Comparison of ENCODE assay signal across 20 cellular contexts in the genomic region with DNA sequence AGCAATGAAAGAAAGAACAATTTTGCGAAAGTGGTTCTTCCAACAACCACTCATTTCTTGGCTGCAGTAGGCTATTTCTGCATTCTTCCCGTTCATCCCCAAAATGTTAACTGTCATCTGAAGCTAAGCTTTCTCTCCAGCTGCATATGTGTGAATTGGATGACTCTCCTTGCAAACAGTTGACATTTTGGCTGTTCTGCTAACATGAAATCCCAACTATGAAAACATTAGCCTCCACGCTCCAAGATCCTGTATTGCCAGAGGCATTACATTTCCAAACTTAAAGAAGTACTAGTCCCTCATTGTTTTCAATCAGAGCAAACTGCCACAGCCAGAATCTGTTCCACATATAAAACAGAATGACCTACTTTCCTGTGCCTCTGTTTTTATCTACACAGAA.
DNase-seq lines count a peak whose midpoint lies in the region; ATAC-seq, FAIRE-seq and TF ChIP-seq lines count a peak whose summit lies in the region.
"Had no signal": no experiment of that assay in that cellular context is flagged by ENCODE, and none has a peak within 500 bp of the region (broad histone marks: within the 10 kb centered on the region; RNA-seq: fewer than 3 reads in every experiment).

No MANE protein-coding gene starts in this region.

- peaks cover 0 to 4% of the 10 kb centered on the region in 2 donors for H3K4me1 ChIP-seq in breast epithelium
- H3K4me1 ChIP-seq in mammary epithelial cell (ENCODE audit: insufficient read depth, low read length), result peaks cover 14% of the 10 kb centered on the region
- peaks cover 0 to 10% (median 4%) of the 10 kb centered on the region in 4 donors for H3K4me1 ChIP-seq in tibial artery
- H3K4me1 ChIP-seq in left lung, result peaks cover 0 to 4% of the 10 kb centered on the region in 2 donors
- H3K4me1 ChIP-seq: BLaER1 had no signal

- FAIRE-seq in urothelium cell line (lab: Jason Lieb, UNC), result peak; percentile 84
- FAIRE-seq: bronchial epithelial cell had no signal

- no peaks in the 10 kb centered on the region for H3K79me2 ChIP-seq in mammary epithelial cell (ENCODE audit: insufficient read depth, low read length)

- no peak for ATAC-seq in left lung
- ATAC-seq: activated T-helper 17 cell treated with anti-CD3 and anti-CD28 coated beads, Interleukin-2, amount 50 U/mL, for 72 hours; T-cell had no signal

- dilution Hi-C loops in mammary epithelial cell (cut with HindIII; ENCODE audit: low sequenced_read_pairs), result no loop called here

- no peak overlapping the region for H3K4me2 ChIP-seq in mammary epithelial cell (ENCODE audit: insufficient read depth, low read depth, low read length)
- H3K4me2 ChIP-seq: BLaER1 had no signal

- H3K27ac ChIP-seq in breast epithelium (peak overlapping the region; percentile 43 to 57), mammary epithelial cell (ENCODE audit: insufficient read depth, low read depth, low read length) (no peak overlapping the region), tibial artery (no peak overlapping the region), left lung (no peak overlapping the region)
- H3K27ac ChIP-seq: 22Rv1, BLaER1 had no signal

- no peaks in the 10 kb centered on the region for H3K9me3 ChIP-seq in breast epithelium
- no peaks in the 10 kb centered on the region for H3K9me3 ChIP-seq in mammary epithelial cell (replicated peaks; ENCODE audit: insufficient read depth, low read length)
- no peaks in the 10 kb centered on the region for H3K9me3 ChIP-seq in tibial artery
- no peaks in the 10 kb centered on the region for H3K9me3 ChIP-seq in left lung
- H3K9me3 ChIP-seq: Caco-2, stomach had no signal

- BruUV-seq in mammary epithelial cell (replicated peaks; lab: Mats Ljungman, UMichigan), result no TSS peak

- H3K36me3 ChIP-seq in breast epithelium (no peaks in the 10 kb centered on the region), mammary epithelial cell (ENCODE audit: insufficient read depth, low read length) (no peaks in the 10 kb centered on the region), tibial artery (no peaks in the 10 kb centered on the region), left lung (no peaks in the 10 kb centered on the region)
- H3K36me3 ChIP-seq: BLaER1, stomach had no signal

- H2AFZ ChIP-seq in mammary epithelial cell (ENCODE audit: low read depth, low read length), result no peak overlapping the region

- TF ChIP-seq CTCF in breast epithelium (IDR thresholded peaks at IDR 0.05) (no peak), mammary epithelial cell (conservative IDR thresholded peaks at IDR 0.05 in 1 of 2, IDR thresholded peaks at IDR 0.05 in 1 of 2; ENCODE audit: extremely low read depth in 1 of 2, insufficient read depth in 1 of 2, low read depth in 1 of 2, low read length in 2 of 2) (no peak), tibial artery (IDR thresholded peaks at IDR 0.05) (no peak), left lung (IDR thresholded peaks at IDR 0.05) (no peak)

- no peak for TF ChIP-seq POLR2A in breast epithelium (IDR thresholded peaks at IDR 0.05)

- 37% methylated on average over 3 of the region's 3 CpGs for WGBS in mammary epithelial cell (ENCODE audit: low coverage, missing lambda C conversion rate)

- CTCF ChIA-PET in mammary epithelial cell (lab: Charles Lee; ENCODE audit: low non-redundant PET), result no interaction called here

- no peak for DNase-seq in breast epithelium (ENCODE audit: low spot score in 2 of 2)
- DNase-seq in mammary epithelial cell, result no peak
- peak; percentile 72 for DNase-seq in epidermal melanocyte (ENCODE audit: insufficient read length, low spot score)
- peak; percentile 63 for DNase-seq in middle frontal gyrus (ENCODE audit: extremely low spot score, low spot score)
- no peak for DNase-seq in urothelium cell line (ENCODE audit: low spot score)
- DNase-seq in tibial artery, result no peak
- no peak for DNase-seq in activated effector memory CD4-positive, alpha-beta T cell treated with anti-CD3 and anti-CD28 coated beads, Interleukin-2, amount 50 U/mL, for 16 hours
- DNase-seq in left lung, result no peak
- DNase-seq: activated CD4-positive, alpha-beta T cell treated with anti-CD3 and anti-CD28 coated beads for 4 hours; Caco-2; cortex of kidney; kidney glomerular epithelial cell; NCI-H69; Right ventricle myocardium superior; stomach; T-cell had no signal

- H3K4me3 ChIP-seq in breast epithelium, result peak overlapping the region in 1 of 3 donors; percentile 26
- H3K4me3 ChIP-seq in mammary epithelial cell (replicated peaks in 1 of 3; ENCODE audit: insufficient read depth in 1 of 3, low read depth in 2 of 3, low read length in 3 of 3), result no peak overlapping the region
- H3K4me3 ChIP-seq in tibial artery, result no peak overlapping the region
- no peak overlapping the region for H3K4me3 ChIP-seq in left lung
- H3K4me3 ChIP-seq: BLaER1, stomach had no signal

- no peaks in the 10 kb centered on the region for H4K20me1 ChIP-seq in mammary epithelial cell (ENCODE audit: insufficient read depth, low read length)
- H4K20me1 ChIP-seq: BLaER1 had no signal

- intact Hi-C loops in breast epithelium (cut with DNase I; ENCODE audit: low total_unique reads) (no loop called here), mammary epithelial cell (cut with micrococcal nuclease) (no loop called here), tibial artery (cut with DNase I; ENCODE audit: low total_unique reads) (no loop called here), left lung (cut with DNase I) (no loop called here)

- H3K27me3 ChIP-seq in breast epithelium (no peaks in the 10 kb centered on the region), mammary epithelial cell (ENCODE audit: insufficient read depth, low read length) (peaks cover 2% of the 10 kb centered on the region), tibial artery (no peaks in the 10 kb centered on the region), left lung (no peaks in the 10 kb centered on the region)
- H3K27me3 ChIP-seq: BLaER1, stomach had no signal

- H3K9ac ChIP-seq in mammary epithelial cell (ENCODE audit: insufficient read depth, low read length), result no peak overlapping the region
- H3K9ac ChIP-seq: BLaER1 had no signal

- in situ Hi-C loops in mammary epithelial cell (cut with MboI; ENCODE audit: low sequenced_read_pairs in 2 of 2), result no loop called here

Comparison
In these comparisons a context has a peak if more than half of its experiments do, and no peak if none do; other contexts are left out.
1. H3K27ac ChIP-seq: peak in breast epithelium (2 of 2); none in mammary epithelial cell (single experiment), tibial artery (0 of 2) and left lung (0 of 2).
2. DNase-seq: peak in epidermal melanocyte (single experiment) and middle frontal gyrus (single experiment); none in breast epithelium (0 of 2), mammary epithelial cell (single experiment), urothelium cell line (single experiment), tibial artery (0 of 2), activated effector memory CD4-positive, alpha-beta T cell treated with anti-CD3 and anti-CD28 coated beads, Interleukin-2, amount 50 U/mL, for 16 hours (single experiment) and left lung (0 of 2).